ENCODE assay signal across 27 cellular contexts in the genomic region with DNA sequence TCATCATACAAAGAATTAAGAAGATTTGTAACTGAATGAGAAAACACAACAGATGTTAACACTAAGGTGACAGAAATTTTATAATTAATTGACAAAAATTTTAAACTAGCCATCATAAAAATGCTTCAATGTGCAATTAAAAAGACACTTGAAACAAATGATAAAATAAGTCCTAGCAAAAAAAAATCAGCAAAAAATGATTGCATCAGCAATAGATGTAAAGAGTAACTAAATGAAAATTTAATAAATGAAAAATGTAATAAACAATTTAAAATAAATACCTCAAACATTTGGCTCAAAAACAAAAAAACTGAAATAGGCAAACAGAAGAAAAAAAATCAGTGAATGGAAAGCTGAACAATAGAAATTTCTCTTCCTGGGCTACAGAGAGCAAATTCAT.
DNase-seq lines count a peak whose midpoint lies in the region; ATAC-seq, FAIRE-seq and TF ChIP-seq lines count a peak whose summit lies in the region.
"Had no signal": no experiment of that assay in that cellular context is flagged by ENCODE, and none has a peak within 500 bp of the region (broad histone marks: within the 10 kb centered on the region; RNA-seq: fewer than 3 reads in every experiment).

No MANE protein-coding gene starts in this region.

- no peak for TF ChIP-seq RAD21 in K562 (CRISPR knock-in tag; conservative IDR thresholded peaks at IDR 0.05 in 1 of 2, IDR thresholded peaks at IDR 0.05 in 1 of 2)

- no peak overlapping the region for H3K27ac ChIP-seq in K562 (ENCODE audit: extremely low read depth, low read depth, low read length)
- H3K27ac ChIP-seq: BLaER1 had no signal

- H3K4me3 ChIP-seq in Loucy (ENCODE audit: low read length, poor library complexity, severe bottlenecking) = no peak overlapping the region
- H3K4me3 ChIP-seq in K562 = no peak overlapping the region
- H3K4me3 ChIP-seq: BLaER1, GM12878 had no signal

- ATAC-seq in K562 (no peak), GM18519 (IDR thresholded peaks at IDR 0.05; ENCODE audit: low FRiP score, unreplicated experiment) (no peak)
- ATAC-seq: GM12878 had no signal

- H3K36me3 ChIP-seq in Loucy (ENCODE audit: insufficient read depth, low read length) (no peaks in the 10 kb centered on the region), K562 (ENCODE audit: control insufficient read depth, insufficient read depth, low read length) (no peaks in the 10 kb centered on the region)
- H3K36me3 ChIP-seq: BE2C, BLaER1 had no signal

- TF ChIP-seq EP300 in K562 (IDR thresholded peaks at IDR 0.05; ENCODE audit: low read length) = no peak

- in situ Hi-C loops in K562 (cut with MboI) = no loop called here

- CTCF ChIA-PET in K562 (lab: Yijun Ruan, JAX; ENCODE audit: low intra/inter-chr PET ratio) = no interaction called here

- H3K4me2 ChIP-seq in Loucy (ENCODE audit: low read depth, low read length, poor library complexity, severe bottlenecking) = no peak overlapping the region
- H3K4me2 ChIP-seq in K562 (ENCODE audit: insufficient read depth, low read length) = no peak overlapping the region
- H3K4me2 ChIP-seq: BLaER1 had no signal

- H3K4me1 ChIP-seq in Loucy (ENCODE audit: insufficient read depth, low read length, poor library complexity, severe bottlenecking) = peaks cover 2% of the 10 kb centered on the region
- no peaks in the 10 kb centered on the region for H3K4me1 ChIP-seq in K562 (replicated peaks in 1 of 2; ENCODE audit: control insufficient read depth in 2 of 2, insufficient read depth in 2 of 2, low read length in 2 of 2)
- H3K4me1 ChIP-seq: BE2C, BLaER1 had no signal

- TF ChIP-seq CTCF in Loucy (conservative IDR thresholded peaks at IDR 0.05; ENCODE audit: low read length) (no peak), K562 (IDR thresholded peaks at IDR 0.05 in 2 of 3, conservative IDR thresholded peaks at IDR 0.05 in 1 of 3; ENCODE audit: insufficient read depth in 2 of 3, low read depth in 1 of 3, low read length in 3 of 3) (no peak)

- FAIRE-seq in K562 (lab: Jason Lieb, UNC) = no peak
- FAIRE-seq in frontal cortex (lab: Jason Lieb, UNC) = peak; percentile 21
- FAIRE-seq: A204.1, GM12878, GM12892 had no signal

- H2AFZ ChIP-seq in Loucy (ENCODE audit: low read length) (peak overlapping the region; percentile 46; the same call in 1 of the 2 replicates), K562 (ENCODE audit: low read depth, low read length) (no peak overlapping the region)

- H3K79me2 ChIP-seq in Loucy (ENCODE audit: insufficient read depth, low read length) (no peaks in the 10 kb centered on the region), K562 (ENCODE audit: control insufficient read depth, insufficient read depth, low read length) (no peaks in the 10 kb centered on the region)

- H3K9ac ChIP-seq in Loucy (ENCODE audit: low read depth, low read length, poor library complexity, severe bottlenecking) (no peak overlapping the region), K562 (ENCODE audit: insufficient read depth in 1 of 2, low read depth in 2 of 2, low read length in 2 of 2) (no peak overlapping the region)
- H3K9ac ChIP-seq: BLaER1 had no signal

- H4K20me1 ChIP-seq in Loucy (ENCODE audit: insufficient read depth, low read length, poor library complexity, severe bottlenecking) = no peaks in the 10 kb centered on the region
- H4K20me1 ChIP-seq in K562 (replicated peaks; ENCODE audit: control insufficient read depth, insufficient read depth, low read length) = no peaks in the 10 kb centered on the region
- H4K20me1 ChIP-seq: BLaER1 had no signal

- H3K9me2 ChIP-seq in Loucy (replicated peaks; ENCODE audit: low read depth, low read length) = no peaks in the 10 kb centered on the region

- DNase-seq in K562 (ENCODE audit: extremely low read depth in 1 of 4, low spot score in 3 of 4) (no peak), dedifferentiated amniotic fluid mesenchymal stem cell (ENCODE audit: extremely low spot score) (peak; percentile 8), frontal cortex (ENCODE audit: low spot score in 2 of 2) (no peak), GM19238 (ENCODE audit: insufficient read length, low spot score) (no peak), mesenteric fat pad (ENCODE audit: low spot score) (no peak), hypothalamus (lab: John Stamatoyannopoulos, UW) (no peak)
- DNase-seq: 8988T; ACHN; BE2C; C1 segment of cervical spinal cord; CD4-positive, alpha-beta memory T cell; CD4-positive, CD25-positive, alpha-beta regulatory T cell; CD8-positive, alpha-beta memory T cell; COR-L47; DMS 273 treated with DMSO at 0.1 percent for 48 hours; DMS153; DMS53; DMS79; DND-41; EL; GDM1 had no signal

- TF ChIP-seq POLR2A in K562 (conservative IDR thresholded peaks at IDR 0.05) = no peak

- H3K9me3 ChIP-seq in Loucy (ENCODE audit: insufficient read depth, low read depth, low read length) = no peaks in the 10 kb centered on the region
- 0 out of 2 replicates have a peak, but pooled peaks cover 1% of the 10 kb centered on the region for H3K9me3 ChIP-seq in K562 (replicated peaks; ENCODE audit: control insufficient read depth, insufficient read depth, low read depth, low read length)
- H3K9me3 ChIP-seq: BE2C, BLaER1 had no signal

- no peaks in the 10 kb centered on the region for H3K9me1 ChIP-seq in K562 (ENCODE audit: control insufficient read depth, insufficient read depth, low read length)

- no peaks in the 10 kb centered on the region for H3F3A ChIP-seq in Loucy (ENCODE audit: low read depth)

- BruUV-seq in K562 (replicated peaks; lab: Mats Ljungman, UMichigan) = no TSS peak

- POLR2A ChIA-PET in K562 (lab: Yijun Ruan, JAX) = no interaction called here

- H3K27me3 ChIP-seq in Loucy (ENCODE audit: insufficient read depth, low read length, poor library complexity, severe bottlenecking) (no peaks in the 10 kb centered on the region), K562 (ENCODE audit: control insufficient read depth in 2 of 2, insufficient read depth in 2 of 2, low read length in 2 of 2) (no peaks in the 10 kb centered on the region)
- H3K27me3 ChIP-seq: BE2C, BLaER1 had no signal

- intact Hi-C loops in K562 (cut with micrococcal nuclease) = no loop called here

TF ChIP-seq in K562, 482 proteins besides CTCF, POLR2A, EP300 and RAD21:
- TF ChIP-seq CBX8 (IDR thresholded peaks at IDR 0.05; ENCODE audit: borderline replicate concordance, extremely low read depth, low read depth, low read length, poor library complexity, severe bottlenecking) (no peak), CBFA2T2 (conservative IDR thresholded peaks at IDR 0.05) (no peak), ZNF316 (IDR thresholded peaks at IDR 0.05) (peak; percentile 57; the same call in 1 of the 2 replicates), SOX6 (IDR thresholded peaks at IDR 0.05) (no peak), HNRNPUL1 (IDR thresholded peaks at IDR 0.05; ENCODE audit: low read length) (no peak)
